Comparison of ENCODE assay signal across 21 cellular contexts in genomic region chr20:58498445-58499068, GRCh38. TPM values are rescaled to one million over a fixed set of nuclear protein-coding genes. Genes with fewer than 3 reads are reported as not detected.
DNase-seq lines count a peak whose midpoint lies in the region; ATAC-seq, FAIRE-seq and TF ChIP-seq lines count a peak whose summit lies in the region.
"Had no signal": no experiment of that assay in that cellular context is flagged by ENCODE, and none has a peak within 500 bp of the region (broad histone marks: within the 10 kb centered on the region; RNA-seq: fewer than 3 reads in every experiment).

No MANE protein-coding gene starts in this region.

- FAIRE-seq in HepG2 (lab: Jason Lieb, UNC) = no peak
- FAIRE-seq: GM12892, GM18507, H1 had no signal

- H3K9me3 ChIP-seq in HepG2 (ENCODE audit: low read length) (peaks cover 12% of the 10 kb centered on the region), right lobe of liver (no peaks in the 10 kb centered on the region)

- intact Hi-C loops in HepG2 (cut with micrococcal nuclease; ENCODE audit: unreplicated experiment) = no loop called here
- intact Hi-C loops in right lobe of liver (cut with DNase I) = no loop called here

- H3K27ac ChIP-seq in HepG2 (ENCODE audit: extremely low read length, insufficient read depth, low read length) = no peak overlapping the region
- H3K27ac ChIP-seq in right lobe of liver = no peak overlapping the region
- H3K27ac ChIP-seq: BLaER1, HL-60 had no signal

- no peak overlapping the region for H3K4me2 ChIP-seq in HepG2 (ENCODE audit: low read depth, low read length)
- H3K4me2 ChIP-seq: BLaER1 had no signal

- H3K4me3 ChIP-seq in HepG2 (replicated peaks in 1 of 3; ENCODE audit: insufficient read depth in 1 of 3, low read depth in 2 of 3, low read length in 3 of 3) = no peak overlapping the region
- no peak overlapping the region for H3K4me3 ChIP-seq in right lobe of liver
- H3K4me3 ChIP-seq: BLaER1 had no signal

- DNase-seq in HepG2 (ENCODE audit: low spot score) (no peak), right lobe of liver (no peak), mesenteric fat pad (ENCODE audit: low spot score) (peak; percentile 79), retina (peak; percentile 31), ureter (ENCODE audit: low spot score) (peak; percentile 29), HT-29 (ENCODE audit: low spot score) (no peak), amniotic stem cell (lab: John Stamatoyannopoulos, UW) (no peak)
- DNase-seq: 8988T; CD4-positive, alpha-beta memory T cell; DMS153; DMS79; GDM1; HCEC 1CT had no signal

- CTCF ChIA-PET in HepG2 (lab: Yijun Ruan, JAX; ENCODE audit: low intra/inter-chr PET ratio, low total read pairs) = no interaction called here

- no peak for TF ChIP-seq POLR2A in HepG2 (IDR thresholded peaks at IDR 0.05; ENCODE audit: insufficient read depth in 1 of 2, low read depth in 2 of 2, low read length in 2 of 2)
- TF ChIP-seq POLR2A in right lobe of liver (IDR thresholded peaks at IDR 0.05) = no peak

- no peaks in the 10 kb centered on the region for H3K36me3 ChIP-seq in HepG2 (replicated peaks in 1 of 2; ENCODE audit: control insufficient read depth in 1 of 2, insufficient read depth in 2 of 2, low read length in 2 of 2)
- no peaks in the 10 kb centered on the region for H3K36me3 ChIP-seq in right lobe of liver
- H3K36me3 ChIP-seq: BLaER1 had no signal

- H2AFZ ChIP-seq in HepG2 (ENCODE audit: low read length) = no peak overlapping the region

- no TSS peak for BruUV-seq in HepG2 (replicated peaks; lab: Mats Ljungman, UMichigan)

- H3K4me1 ChIP-seq in HepG2 (ENCODE audit: insufficient read depth, low read length) (no peaks in the 10 kb centered on the region), right lobe of liver (no peaks in the 10 kb centered on the region)
- H3K4me1 ChIP-seq: BLaER1 had no signal

- in situ Hi-C loops in HepG2 (cut with HindIII; ENCODE audit: extremely low pct_ligation_motif_present, low pct_unique_long_range_greater_than_20kb) = no loop called here

- POLR2A ChIA-PET in HepG2 (lab: Yijun Ruan, JAX) = no interaction called here

- H3K27me3 ChIP-seq in HepG2 (ENCODE audit: control insufficient read depth in 1 of 2, insufficient read depth in 2 of 2, low read length in 2 of 2) (peaks cover 6 to 15% of the 10 kb centered on the region in 2 experiments; a peak in 3 of 5 replicates), right lobe of liver (no peaks in the 10 kb centered on the region)
- H3K27me3 ChIP-seq: BLaER1 had no signal

- no peak for TF ChIP-seq RAD21 in HepG2 (CRISPR knock-in tag; IDR thresholded peaks at IDR 0.05)

- 9% methylated on average over 9 of the region's 9 CpGs for WGBS in HepG2 (ENCODE audit: low lambda C conversion rate)
- 24% methylated on average over 7 of the region's 9 CpGs for WGBS in right lobe of liver (ENCODE audit: insufficient coverage, low coverage, low lambda C conversion rate, missing lambda C conversion rate)

- no peak overlapping the region for H3K9ac ChIP-seq in HepG2 (ENCODE audit: insufficient read depth, low read depth, low read length)
- H3K9ac ChIP-seq: BLaER1 had no signal

- ATAC-seq in HepG2 = peak; percentile 56
- no peak for ATAC-seq in right lobe of liver
- no peak for ATAC-seq in GM19324 (IDR thresholded peaks at IDR 0.05; ENCODE audit: low FRiP score, unreplicated experiment)

- no peaks in the 10 kb centered on the region for H3K79me2 ChIP-seq in HepG2 (ENCODE audit: insufficient read depth, low read length)

- TF ChIP-seq EP300 in HepG2 (IDR thresholded peaks at IDR 0.05; ENCODE audit: low read depth in 2 of 2, low read length in 2 of 2) (no peak), HepG2 (CRISPR knock-in tag; IDR thresholded peaks at IDR 0.05; ENCODE audit: borderline replicate concordance) (no peak)

- TF ChIP-seq CTCF in HepG2 (CRISPR knock-in tag; IDR thresholded peaks at IDR 0.05) (no peak), right lobe of liver (IDR thresholded peaks at IDR 0.05) (no peak)

- H4K20me1 ChIP-seq in HepG2 (ENCODE audit: insufficient read depth, low read length) = no peaks in the 10 kb centered on the region
- H4K20me1 ChIP-seq: BLaER1 had no signal

TF ChIP-seq in HepG2, 621 proteins besides CTCF, POLR2A, EP300 and RAD21 (continues in another document):
- TF ChIP-seq, protein P1, sequence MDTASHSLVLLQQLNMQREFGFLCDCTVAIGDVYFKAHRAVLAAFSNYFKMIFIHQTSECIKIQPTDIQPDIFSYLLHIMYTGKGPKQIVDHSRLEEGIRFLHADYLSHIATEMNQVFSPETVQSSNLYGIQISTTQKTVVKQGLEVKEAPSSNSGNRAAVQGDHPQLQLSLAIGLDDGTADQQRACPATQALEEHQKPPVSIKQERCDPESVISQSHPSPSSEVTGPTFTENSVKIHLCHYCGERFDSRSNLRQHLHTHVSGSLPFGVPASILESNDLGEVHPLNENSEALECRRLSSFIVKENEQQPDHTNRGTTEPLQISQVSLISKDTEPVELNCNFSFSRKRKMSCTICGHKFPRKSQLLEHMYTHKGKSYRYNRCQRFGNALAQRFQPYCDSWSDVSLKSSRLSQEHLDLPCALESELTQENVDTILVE (CRISPR knock-in tag; IDR thresholded peaks at IDR 0.05) = no peak
- TF ChIP-seq ZNF121 (CRISPR knock-in tag; IDR thresholded peaks at IDR 0.05) (peak; percentile 68; the same call in 1 of the 2 replicates), BRD4 (CRISPR knock-in tag; IDR thresholded peaks at IDR 0.05) (no peak), FOXA3 (CRISPR knock-in tag; IDR thresholded peaks at IDR 0.05) (no peak), KDM6A (CRISPR knock-in tag; IDR thresholded peaks at IDR 0.05; ENCODE audit: low read depth) (no peak), ATAD3A (CRISPR knock-in tag; IDR thresholded peaks at IDR 0.05) (no peak), CAMTA2 (CRISPR knock-in tag; IDR thresholded peaks at IDR 0.05; ENCODE audit: borderline replicate concordance) (no peak), RBM22 (optimal IDR thresholded peaks at IDR 0.05; ENCODE audit: low read length) (no peak), ZNF615 (CRISPR knock-in tag; IDR thresholded peaks at IDR 0.05; ENCODE audit: borderline replicate concordance) (no peak), NR2F1 (CRISPR knock-in tag; IDR thresholded peaks at IDR 0.05) (no peak), CREM (IDR thresholded peaks at IDR 0.05) (no peak), CREM (CRISPR knock-in tag; IDR thresholded peaks at IDR 0.05) (no peak), ZNF512 (CRISPR knock-in tag; IDR thresholded peaks at IDR 0.05) (no peak), REPIN1 (CRISPR knock-in tag; IDR thresholded peaks at IDR 0.05; ENCODE audit: borderline replicate concordance, low read depth) (no peak), HDAC6 (IDR thresholded peaks at IDR 0.05; ENCODE audit: low read depth, low read length) (no peak), MTA1 (CRISPR knock-in tag; IDR thresholded peaks at IDR 0.05; ENCODE audit: borderline replicate concordance) (no peak), ZC3H4 (CRISPR knock-in tag; IDR thresholded peaks at IDR 0.05; ENCODE audit: borderline replicate concordance) (no peak), KMT2B (CRISPR knock-in tag; IDR thresholded peaks at IDR 0.05) (no peak), BRCA1 (CRISPR knock-in tag; IDR thresholded peaks at IDR 0.05) (no peak)

RNA-seq across cellular contexts. Expression of gene APCDD1L, which starts 16.6 kb away (rescaled TPM):
- total RNA-seq in HepG2 (2016; rRNA removed; fragmentation: Illumina TruSeq; extraction: Trizol) (not detected in 2 replicates), right lobe of liver (under 1 TPM in 1 of 6 experiments, not detected in 5; 0.04 TPM), mesenteric fat pad (not detected), ureter (2.3 TPM)
- total RNA-seq in HepG2 (2016; cell fraction: cytosol; rRNA removed; fragmentation: Illumina TruSeq; extraction: Trizol; ENCODE audit: low read depth) = not detected in 2 replicates
- not detected in 2 replicates for total RNA-seq in HepG2 (2016; cell fraction: insoluble cytoplasmic fraction; rRNA removed; fragmentation: Illumina TruSeq; extraction: Trizol)
- not detected in 2 replicates for total RNA-seq in HepG2 (2016; cell fraction: membrane; rRNA removed; fragmentation: Illumina TruSeq; extraction: Trizol)
- not detected in 2 replicates for total RNA-seq in HepG2 (2016; cell fraction: nucleus; rRNA removed; fragmentation: Illumina TruSeq; extraction: Trizol)
- not detected in 2 replicates for polyA plus RNA-seq in HepG2 (2011; rRNA removed)
- polyA plus RNA-seq in HepG2 (2011; cell fraction: cytosol; rRNA removed) = not detected in 2 replicates
- not detected in 2 replicates for polyA plus RNA-seq in HepG2 (2011; cell fraction: nucleus; rRNA removed)
- not detected in 2 replicates for polyA plus RNA-seq in HepG2 (2012)
- polyA plus RNA-seq in HepG2 (2016; cell fraction: cytosol; fragmentation: Illumina TruSeq; extraction: Trizol; ENCODE audit: low read depth) = not detected in 2 replicates
- polyA plus RNA-seq in HepG2 (2016; cell fraction: insoluble cytoplasmic fraction; fragmentation: Illumina TruSeq; extraction: Trizol; ENCODE audit: low read depth) = not detected in 2 replicates
- polyA plus RNA-seq in HepG2 (2016; cell fraction: membrane; fragmentation: Illumina TruSeq; extraction: Trizol; ENCODE audit: low read depth) = not detected in 2 replicates
- not detected in 2 replicates for polyA plus RNA-seq in HepG2 (2016; cell fraction: nucleus; fragmentation: Illumina TruSeq; extraction: Trizol; ENCODE audit: insufficient read depth, low read depth)
- polyA minus RNA-seq in HepG2 (2011; rRNA and poly(A)+ RNA removed; ENCODE audit: low replicate concordance) = 0.09 TPM in 1 of 2 replicates, not detected in the other
- not detected in 2 replicates for polyA minus RNA-seq in HepG2 (2011; cell fraction: cytosol; rRNA and poly(A)+ RNA removed)
- not detected in 2 replicates for polyA minus RNA-seq in HepG2 (2011; cell fraction: nucleus; rRNA and poly(A)+ RNA removed)
- not detected in 2 replicates for total RNA-seq in HT-29 (2014; rRNA removed; shearing (Covaris generic))
- total RNA-seq: A673; CD4-positive, alpha-beta memory T cell had no signal
- polyA plus RNA-seq: CD14-positive monocyte had no signal

Comparison
In these comparisons a context has a peak if more than half of its experiments do, and no peak if none do; other contexts are left out.
1. DNase-seq: peak in mesenteric fat pad (single experiment), retina (single experiment) and ureter (single experiment); none in HepG2 (single experiment), right lobe of liver (0 of 3), HT-29 (single experiment) and amniotic stem cell (single experiment).